In genomic region chr7:5634107-5634950, GRCh38 we compare ENCODE assay signal across 8 cellular contexts. TPM values are rescaled to one million over a fixed set of nuclear protein-coding genes. Genes with fewer than 3 reads are reported as not detected.
DNase-seq lines count a peak whose midpoint lies in the region; ATAC-seq, FAIRE-seq and TF ChIP-seq lines count a peak whose summit lies in the region.

No MANE protein-coding gene starts in this region.

- CTCF ChIA-PET in H1 (lab: Charles Lee; ENCODE audit: partially characterized antibody) = interaction anchor here (0.7 to 12.5 kb wide), 13 partner anchors 16 to 373 kb away, joined by 3 to 90 read pairs (median 4); no protein-coding TSS in a partner anchor
- CTCF ChIA-PET in Caco-2 (lab: Charles Lee) = no interaction called here

- peak overlapping the region; percentile 86 for H3K4ac ChIP-seq in H1 (replicated peaks; ENCODE audit: insufficient read length, low read depth, low read length)

- H2AK5ac ChIP-seq in H1 (ENCODE audit: low read depth, low read length) = peak overlapping the region; percentile 98

- H2BK20ac ChIP-seq in H1 (ENCODE audit: low read length) = peak overlapping the region; percentile 84; the same call in 1 of the 2 replicates

- H3K18ac ChIP-seq in H1 (ENCODE audit: extremely low read depth, low read length) = peak overlapping the region; percentile 34; the same call in 1 of the 2 replicates

- H3K27ac Mint-ChIP-seq in Caco-2 (ENCODE audit: unreplicated experiment) = no peak overlapping the region

- peak overlapping the region; percentile 77 for H2BK120ac ChIP-seq in H1 (replicated peaks; ENCODE audit: low read depth, low read length)

- H3K9ac ChIP-seq in H1 (replicated peaks in 1 of 4; ENCODE audit: extremely low read depth in 1 of 4, low read depth in 3 of 4, low read length in 3 of 4) (peak overlapping the region in 1 of 4 experiments; percentile 2; a peak in 2 of 7 replicates), mucosa of rectum (ENCODE audit: low read depth in 1 of 2, low read length in 2 of 2) (peak overlapping the region; percentile 1 to 44)

- H3K9me3 ChIP-seq in H1 (ENCODE audit: insufficient read depth in 2 of 2, low read depth in 1 of 2, low read length in 1 of 2) (no peaks in the 10 kb centered on the region), mucosa of rectum (ENCODE audit: control insufficient read depth in 2 of 2, low read length in 2 of 2) (no peaks in the 10 kb centered on the region), Caco-2 (no peaks in the 10 kb centered on the region)

- H4K20me1 ChIP-seq in H1 (replicated peaks in 1 of 2; ENCODE audit: control insufficient read depth in 1 of 2, insufficient read depth in 2 of 2, low read length in 2 of 2) = peaks cover 0 to 1% of the 10 kb centered on the region in 2 experiments

- TF ChIP-seq CTCF in NB4 (IDR thresholded peaks at IDR 0.05; ENCODE audit: low read depth, low read length) (no peak), H1 (IDR thresholded peaks at IDR 0.05; ENCODE audit: control extremely low read depth in 1 of 3, insufficient read depth in 1 of 3, low read depth in 1 of 3, low read length in 3 of 3) (no peak), Caco-2 (IDR thresholded peaks at IDR 0.05; ENCODE audit: insufficient read depth in 1 of 2, low read depth in 1 of 2, low read length in 1 of 2, severe bottlenecking in 1 of 2, unreplicated experiment in 1 of 2) (no peak)

- ATAC-seq in GM19397 (IDR thresholded peaks at IDR 0.05; ENCODE audit: unreplicated experiment) = no peak

- TF ChIP-seq POLR2A in NB4 (IDR thresholded peaks at IDR 0.05; ENCODE audit: extremely low read depth, insufficient read length) (no peak), H1 (IDR thresholded peaks at IDR 0.05; ENCODE audit: control extremely low read depth in 1 of 2, low read depth in 2 of 2, low read length in 2 of 2) (peak in 1 of 2 experiments; percentile 53; a peak in 2 of 3 replicates)

- no peaks in the 10 kb centered on the region for H3K9me3 Mint-ChIP-seq in Caco-2 (ENCODE audit: unreplicated experiment)

- TF ChIP-seq RAD21 in H1 (IDR thresholded peaks at IDR 0.05 in 1 of 2, conservative IDR thresholded peaks at IDR 0.05 in 1 of 2; ENCODE audit: low read depth in 2 of 2, low read length in 2 of 2) = 0 out of 4 replicates have a peak, but pooled peaks of 1 of the 2 experiments have one; percentile 7

- no peaks in the 10 kb centered on the region; the same call in 1 of the 2 replicates for H3K79me1 ChIP-seq in H1 (ENCODE audit: low read depth, low read length)

- peaks cover 29% of the 10 kb centered on the region for H3K4me1 Mint-ChIP-seq in Caco-2 (ENCODE audit: low read depth, unreplicated experiment)

- H3K4me3 ChIP-seq in ACC112 (ENCODE audit: low read depth, low read length) (peak overlapping the region; percentile 24; the same call in 1 of the 2 replicates), NB4 (ENCODE audit: low read depth, low read length) (no peak overlapping the region), H1 (ENCODE audit: extremely low read depth in 1 of 4, insufficient read depth in 2 of 4, low read depth in 3 of 4, low read length in 4 of 4) (peak overlapping the region in 2 of 4 experiments; percentile 12 to 31; a peak in 3 of 8 replicates), mucosa of rectum (ENCODE audit: low read length in 2 of 2) (no peak overlapping the region), Caco-2 (ENCODE audit: low read depth, low read length) (no peak overlapping the region)

- DNase-seq in NB4 (ENCODE audit: low read depth) (peak; percentile 81), H1 (ENCODE audit: low read depth in 1 of 2, low spot score in 2 of 2) (peak in 1 of 2 experiments; percentile 72), NCI-H2029 treated with DMSO at 0.1 percent for 48 hours (lab: John Stamatoyannopoulos, UW) (no peak), DMS53 (lab: John Stamatoyannopoulos, UW) (no peak), Caco-2 (no peak)

- peak overlapping the region; percentile 96 for H2BK12ac ChIP-seq in H1 (ENCODE audit: low read depth, low read length)

- no peaks in the 10 kb centered on the region for H3K23me2 ChIP-seq in H1 (ENCODE audit: low read depth, low read length)

- no peak overlapping the region for H3K23ac ChIP-seq in H1 (ENCODE audit: insufficient read length)

- H3K27ac ChIP-seq in ACC112 (ENCODE audit: low read depth, low read length) = peak overlapping the region; percentile 44
- H3K27ac ChIP-seq in H1 (ENCODE audit: low read depth, low read length) = no peak overlapping the region
- H3K27ac ChIP-seq in mucosa of rectum (ENCODE audit: low read depth in 2 of 2, low read length in 2 of 2) = peak overlapping the region; percentile 24 to 49

- H3K27me3 Mint-ChIP-seq in Caco-2 (ENCODE audit: insufficient read depth, unreplicated experiment) = no peaks in the 10 kb centered on the region

- peak overlapping the region; percentile 8 for H3K56ac ChIP-seq in H1 (replicated peaks; ENCODE audit: insufficient read length, low read depth, low read length)

- intact Hi-C loops in Caco-2 (cut with micrococcal nuclease; ENCODE audit: unreplicated experiment) = no loop called here

- peak overlapping the region; percentile 49 to 53 for H3K4me2 ChIP-seq in H1 (ENCODE audit: insufficient read depth in 1 of 2, low read depth in 2 of 2, low read length in 2 of 2)

- TF ChIP-seq EP300 in H1 (IDR thresholded peaks at IDR 0.05; ENCODE audit: borderline replicate concordance in 1 of 2, low read depth in 2 of 2, low read length in 2 of 2) = no peak; a peak in 1 of 3 replicates

- H3K4me1 ChIP-seq in ACC112 (ENCODE audit: control insufficient read depth, insufficient read depth, low read length, unreplicated experiment) = peaks cover 48% of the 10 kb centered on the region
- H3K4me1 ChIP-seq in H1 (replicated peaks in 1 of 4; ENCODE audit: control insufficient read depth in 3 of 4, insufficient read depth in 4 of 4, low read length in 3 of 4) = peaks cover 14 to 35% (median 21%) of the 10 kb centered on the region in 4 experiments
- peaks cover 28 to 32% of the 10 kb centered on the region in 2 donors for H3K4me1 ChIP-seq in mucosa of rectum (ENCODE audit: control insufficient read depth in 2 of 2, insufficient read depth in 2 of 2, low read length in 2 of 2)
- peaks cover 25% of the 10 kb centered on the region for H3K4me1 ChIP-seq in Caco-2

- H2BK5ac ChIP-seq in H1 (ENCODE audit: low read depth, low read length) = peak overlapping the region; percentile 92; the same call in 1 of the 2 replicates

- no peaks in the 10 kb centered on the region for H3K36me3 ChIP-seq in ACC112 (ENCODE audit: insufficient read depth, low read length)
- no peaks in the 10 kb centered on the region for H3K36me3 ChIP-seq in H1 (ENCODE audit: control insufficient read depth in 2 of 4, insufficient read depth in 4 of 4, low read length in 3 of 4)
- peaks cover 8 to 9% of the 10 kb centered on the region in 2 donors for H3K36me3 ChIP-seq in mucosa of rectum (ENCODE audit: control insufficient read depth in 2 of 2, insufficient read depth in 2 of 2, low read length in 2 of 2)
- no peaks in the 10 kb centered on the region; the same call in 1 of the 2 replicates for H3K36me3 ChIP-seq in Caco-2 (ENCODE audit: control insufficient read depth, insufficient read depth, low read length)

- FAIRE-seq in H1 (lab: Jason Lieb, UNC) = no peak

- WGBS in H1 (ENCODE audit: extremely low coverage in 1 of 2, insufficient coverage in 1 of 2, insufficient read length in 1 of 2, insufficient replicate concordance in 2 of 2, low coverage in 1 of 2, low lambda C conversion rate in 2 of 2, missing lambda C conversion rate in 1 of 2), 2 experiments = 29% methylated on average over 12 of the region's 12 CpGs; no CpG with 5 or more reads in 1 of the 2 experiments

- no peak overlapping the region for H3K14ac ChIP-seq in H1 (ENCODE audit: insufficient read length)

- H2BK15ac ChIP-seq in H1 (ENCODE audit: low read length) = peak overlapping the region; percentile 24; the same call in 1 of the 2 replicates

- H2AFZ ChIP-seq in ACC112 (ENCODE audit: low read length, unreplicated experiment) = no peak overlapping the region
- H2AFZ ChIP-seq in H1 (ENCODE audit: low read length) = no peak overlapping the region

- POLR2A ChIA-PET in H1 (lab: Charles Lee; ENCODE audit: partially characterized antibody) (interaction anchor here (0.9 to 3.1 kb wide), 13 partner anchors 9 to 139 kb away, joined by 3 to 12 read pairs (median 5); no protein-coding TSS in a partner anchor), Caco-2 (lab: Charles Lee) (no interaction called here)

- peaks cover 58% of the 10 kb centered on the region for H3K36me3 Mint-ChIP-seq in Caco-2 (ENCODE audit: insufficient read depth, unreplicated experiment)

- no TSS peak for BruUV-seq in Caco-2 (replicated peaks; lab: Mats Ljungman, UMichigan)

- H3K79me2 ChIP-seq in ACC112 (ENCODE audit: control insufficient read depth, insufficient read depth, low read length, unreplicated experiment) (no peaks in the 10 kb centered on the region), H1 (ENCODE audit: control insufficient read depth in 1 of 2, insufficient read depth in 2 of 2, low read length in 2 of 2) (no peaks in the 10 kb centered on the region)

- H3K4me3 Mint-ChIP-seq in Caco-2 (ENCODE audit: unreplicated experiment) = no peak overlapping the region

- H4K8ac ChIP-seq in H1 (ENCODE audit: extremely low read depth, insufficient read depth, low read length) = no peak overlapping the region; the same call in 1 of the 2 replicates

- H4K91ac ChIP-seq in H1 (replicated peaks; ENCODE audit: insufficient read length, low read length) = peak overlapping the region; percentile 86

- H3K27me3 ChIP-seq in ACC112 (ENCODE audit: insufficient read depth, low read length) (no peaks in the 10 kb centered on the region), H1 (replicated peaks in 1 of 4; ENCODE audit: control insufficient read depth in 3 of 4, extremely low read depth in 1 of 4, insufficient read depth in 3 of 4, low read length in 3 of 4) (no peaks in the 10 kb centered on the region; a peak in 1 of 7 replicates), mucosa of rectum (ENCODE audit: control insufficient read depth in 2 of 2, insufficient read depth in 2 of 2, low read length in 2 of 2) (no peaks in the 10 kb centered on the region), Caco-2 (replicated peaks; ENCODE audit: control insufficient read depth, insufficient read depth, low read length) (no peaks in the 10 kb centered on the region)

- no peak overlapping the region for H4K5ac ChIP-seq in H1 (ENCODE audit: insufficient read length, low read depth, low read length)

TF ChIP-seq in H1, 55 proteins besides CTCF, POLR2A, EP300 and RAD21 (continues in another document):
- TF ChIP-seq RFX5 (IDR thresholded peaks at IDR 0.05; ENCODE audit: borderline replicate concordance, low read depth, low read length) (no peak), KDM1A (IDR thresholded peaks at IDR 0.05; ENCODE audit: borderline replicate concordance, low read length) (no peak)

RNA-seq across cellular contexts. Expression of gene FSCN1, which starts 41.7 kb away (rescaled TPM):
- 300 and 304 TPM in 2 replicates for total RNA-seq in H1 (2021; fragmentation: NEBNext Ultra II Directional; extraction: Animal tissue kit (Norgen Biotek cat#: 25700))
- 220 and 354 TPM in 2 replicates for polyA plus RNA-seq in H1 (2011; rRNA removed)
- polyA plus RNA-seq in H1 (2011; cell fraction: cytosol; rRNA removed) = 162 TPM
- 211 TPM for polyA plus RNA-seq in H1 (2011; cell fraction: nucleus; rRNA removed)
- 134 to 263 TPM (median 248 TPM) in 4 replicates for polyA plus RNA-seq in H1 (2012, experiment 1 of 2)
- 286 TPM for polyA plus RNA-seq in H1 (2012, experiment 2 of 2)
- polyA plus RNA-seq in H1 (2013, experiment 1 of 2) = 278 TPM
- 278 TPM for polyA plus RNA-seq in H1 (2013, experiment 2 of 2)
- 63.6 and 68.5 TPM in 2 replicates for polyA minus RNA-seq in H1 (2011; rRNA and poly(A)+ RNA removed)
- polyA minus RNA-seq in H1 (2011; cell fraction: cytosol; rRNA and poly(A)+ RNA removed) = 239 TPM
- polyA minus RNA-seq in H1 (2011; cell fraction: nucleus; rRNA and poly(A)+ RNA removed) = 150 TPM
- 78.2 and 91.0 TPM in 2 replicates for total RNA-seq in Caco-2 (2022)
